8 cellular contexts compared by ENCODE assay signal in genomic region chr3:195106418-195106906, GRCh38.
A peak's percentile ranks its signal among the peaks of the same experiment; 100 is the strongest.
DNase-seq lines count a peak whose midpoint lies in the region; ATAC-seq and TF ChIP-seq lines count a peak whose summit lies in the region.

No MANE protein-coding gene starts in this region.

- H3F3A ChIP-seq in neural progenitor cell (ENCODE audit: low read depth): peaks cover 11% of the 10 kb centered on the region

- H3K4me3 ChIP-seq in neural progenitor cell (no peak overlapping the region), stomach (peak overlapping the region; percentile 14 to 25 (median 20))

- no peaks in the 10 kb centered on the region for H3K79me2 ChIP-seq in neural progenitor cell (ENCODE audit: low read depth)

- no peaks in the 10 kb centered on the region for H3K9me3 Mint-ChIP-seq in activated T-cell treated with anti-CD3 and anti-CD28 coated beads, Interleukin-2, amount 50 U/mL, for 72 hours
- H3K9me3 Mint-ChIP-seq in neural progenitor cell: no peaks in the 10 kb centered on the region

- WGBS in stomach, 5 donors: 4 to 16% (median 5%) methylated on average over 9 to 29 of the region's 29 CpGs

- no peak overlapping the region for H2AFZ ChIP-seq in neural progenitor cell (replicated peaks)

- no peak for TF ChIP-seq POLR2A in stomach (IDR thresholded peaks at IDR 0.05)

- DNase-seq in SKM-1 treated with dmso at 0.1 percent for 144 hours (lab: John Stamatoyannopoulos, UW; ENCODE audit: unreplicated experiment) (peak; percentile 41), SKM-1 (lab: John Stamatoyannopoulos, UW; ENCODE audit: unreplicated experiment) (no peak), OCI-M1 (lab: John Stamatoyannopoulos, UW) (peak; percentile 51), fibroblast of gingiva (ENCODE audit: low read depth) (peak; percentile 46), neural progenitor cell (ENCODE audit: low spot score) (peak; percentile 82), stomach (peak; percentile 70)
- peak; percentile 74 to 83 for DNase-seq in activated T-cell treated with anti-CD3 and anti-CD28 coated beads, Interleukin-2, amount 50 U/mL, for 72 hours

- H3K27ac ChIP-seq in neural progenitor cell (no peak overlapping the region), stomach (peak overlapping the region in 1 of 5 donors; percentile 41)

- no peak for TF ChIP-seq EP300 in stomach (IDR thresholded peaks at IDR 0.05)

- peak; percentile 59 for ATAC-seq in HG03457 (IDR thresholded peaks at IDR 0.05; ENCODE audit: unreplicated experiment)
- peak; percentile 91 to 96 for ATAC-seq in activated T-cell treated with anti-CD3 and anti-CD28 coated beads, Interleukin-2, amount 50 U/mL, for 72 hours (replicated peaks in 1 of 2)

- H3K9me3 ChIP-seq in neural progenitor cell (ENCODE audit: low read depth) (no peaks in the 10 kb centered on the region), stomach (no peaks in the 10 kb centered on the region)

- peaks cover 7% of the 10 kb centered on the region for H3K4me1 Mint-ChIP-seq in activated T-cell treated with anti-CD3 and anti-CD28 coated beads, Interleukin-2, amount 50 U/mL, for 72 hours (ENCODE audit: low read depth)
- peaks cover 28% of the 10 kb centered on the region for H3K4me1 Mint-ChIP-seq in neural progenitor cell

- no peak overlapping the region for H3K27ac Mint-ChIP-seq in activated T-cell treated with anti-CD3 and anti-CD28 coated beads, Interleukin-2, amount 50 U/mL, for 72 hours
- H3K27ac Mint-ChIP-seq in neural progenitor cell: no peak overlapping the region

- peak overlapping the region; percentile 68 to 80 for H3K4me3 Mint-ChIP-seq in activated T-cell treated with anti-CD3 and anti-CD28 coated beads, Interleukin-2, amount 50 U/mL, for 72 hours
- H3K4me3 Mint-ChIP-seq in neural progenitor cell: no peak overlapping the region

- H3K36me3 Mint-ChIP-seq in activated T-cell treated with anti-CD3 and anti-CD28 coated beads, Interleukin-2, amount 50 U/mL, for 72 hours (ENCODE audit: insufficient read depth in 2 of 2): no peaks in the 10 kb centered on the region
- H3K36me3 Mint-ChIP-seq in neural progenitor cell: peaks cover 2% of the 10 kb centered on the region

- H3K27me3 ChIP-seq in neural progenitor cell: no peaks in the 10 kb centered on the region
- no peaks in the 10 kb centered on the region for H3K27me3 ChIP-seq in stomach

- H3K27me3 Mint-ChIP-seq in activated T-cell treated with anti-CD3 and anti-CD28 coated beads, Interleukin-2, amount 50 U/mL, for 72 hours (ENCODE audit: low read depth): no peaks in the 10 kb centered on the region
- peaks cover 2% of the 10 kb centered on the region for H3K27me3 Mint-ChIP-seq in neural progenitor cell (ENCODE audit: insufficient read depth, low read depth)

- no peak overlapping the region for H3K9ac ChIP-seq in neural progenitor cell

- H3K4me1 ChIP-seq in neural progenitor cell (no peaks in the 10 kb centered on the region), stomach (peaks cover 10 to 38% (median 23%) of the 10 kb centered on the region in 4 donors)

- no peak overlapping the region for H3K4me2 ChIP-seq in neural progenitor cell

- TF ChIP-seq CTCF in neural progenitor cell (IDR thresholded peaks at IDR 0.05) (peak; percentile 100), stomach (IDR thresholded peaks at IDR 0.05) (peak in 6 of 7 experiments; percentile 80 to 100 (median 98))

- intact Hi-C loops in stomach (cut with DNase I; ENCODE audit: low total_unique reads): loop anchor here (5.0 kb wide), 1 partner anchor 424 kb away; no protein-coding TSS in a partner anchor

- H3K36me3 ChIP-seq in neural progenitor cell: no peaks in the 10 kb centered on the region
- H3K36me3 ChIP-seq in stomach: no peaks in the 10 kb centered on the region

- H4K20me1 ChIP-seq in neural progenitor cell (ENCODE audit: low read depth): peaks cover 6% of the 10 kb centered on the region
